13 cellular contexts compared by ENCODE assay signal in the genomic region with DNA sequence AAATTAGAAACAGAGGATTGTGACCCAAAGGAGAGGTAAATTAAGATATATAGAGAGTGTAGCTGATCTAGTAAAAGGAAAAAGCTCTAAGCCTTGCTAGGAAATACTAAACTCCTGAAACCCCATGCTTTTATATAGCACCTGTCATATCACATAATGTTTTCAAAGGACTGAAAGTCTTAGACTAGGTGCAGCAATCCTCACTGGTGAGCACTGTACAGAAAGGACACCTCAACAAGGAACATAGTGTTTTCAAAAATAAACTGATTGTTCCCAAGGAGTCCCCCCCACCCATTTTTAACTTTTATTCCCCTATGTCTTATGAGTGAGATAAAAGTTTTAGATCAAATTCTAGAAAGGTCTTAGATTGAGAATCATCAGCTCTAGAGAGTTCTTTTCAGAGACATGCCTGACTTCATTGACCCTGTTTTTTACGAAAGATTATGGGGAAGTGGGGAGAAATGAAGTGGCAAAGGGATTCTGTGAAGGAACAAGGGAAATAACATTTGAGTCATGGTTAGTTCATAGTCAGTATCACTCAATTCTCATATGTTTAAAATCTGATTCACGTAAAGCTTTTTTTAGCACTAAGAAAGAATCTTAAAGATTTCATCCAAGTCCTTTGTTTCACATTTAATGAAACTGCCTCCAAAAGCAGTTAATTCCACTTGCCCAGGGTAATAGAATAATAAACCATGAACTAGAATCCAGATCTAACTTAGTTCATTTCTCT.
DNase-seq lines count a peak whose midpoint lies in the region; ATAC-seq, FAIRE-seq and TF ChIP-seq lines count a peak whose summit lies in the region.
"Had no signal": no experiment of that assay in that cellular context is flagged by ENCODE, and none has a peak within 500 bp of the region (broad histone marks: within the 10 kb centered on the region; RNA-seq: fewer than 3 reads in every experiment).

No MANE protein-coding gene starts in this region.

- TF ChIP-seq CTCF in foreskin keratinocyte (conservative IDR thresholded peaks at IDR 0.05) = no peak

- H3K27ac ChIP-seq in foreskin keratinocyte = peak overlapping the region; percentile 99
- H3K27ac ChIP-seq: BLaER1 had no signal

- H3K4me1 ChIP-seq in foreskin keratinocyte = peaks cover 50% of the 10 kb centered on the region
- H3K4me1 ChIP-seq: BLaER1 had no signal

- FAIRE-seq in H54 (lab: Jason Lieb, UNC) = peak; percentile 98
- FAIRE-seq: endometrium had no signal

- DNase-seq in A172 (ENCODE audit: low spot score) (peak; percentile 60), H54 (ENCODE audit: insufficient read length, low spot score) (no peak), amniotic epithelial cell (ENCODE audit: low read depth) (peak; percentile 64), foreskin keratinocyte (peak in 1 of 2 donors; percentile 77), hypothalamus (lab: John Stamatoyannopoulos, UW) (no peak), HuH-7.5 (ENCODE audit: low spot score) (no peak), NCI-H2081 (lab: John Stamatoyannopoulos, UW) (no peak)
- DNase-seq: activated naive CD8-positive, alpha-beta T cell treated with anti-CD3 and anti-CD28 coated beads, Interleukin-2, amount 10 ng/mL, durations not matched to agents 7 days and 5 days; NCI-H1694 treated with DMSO at 0.1 percent for 48 hours; NK-92 treated with Interleukin-12 subunit alpha and Interleukin-12 subunit beta, amount 100 ng/mL, for 24 hours had no signal

- no peak for TF ChIP-seq POLR2A in H54 (IDR thresholded peaks at IDR 0.05; ENCODE audit: low read depth, low read length)

- peak; percentile 79 for ATAC-seq in foreskin keratinocyte
- ATAC-seq in HG03378 (IDR thresholded peaks at IDR 0.05; ENCODE audit: unreplicated experiment) = no peak

- no peaks in the 10 kb centered on the region for H3K27me3 ChIP-seq in foreskin keratinocyte
- H3K27me3 ChIP-seq: BLaER1 had no signal

Comparison
In these comparisons a context has a peak if more than half of its experiments do, and no peak if none do; other contexts are left out.
1. DNase-seq: peak in A172 (single experiment) and amniotic epithelial cell (single experiment); none in H54 (single experiment), hypothalamus (0 of 51), HuH-7.5 (single experiment) and NCI-H2081 (0 of 2).